In the genomic region with DNA sequence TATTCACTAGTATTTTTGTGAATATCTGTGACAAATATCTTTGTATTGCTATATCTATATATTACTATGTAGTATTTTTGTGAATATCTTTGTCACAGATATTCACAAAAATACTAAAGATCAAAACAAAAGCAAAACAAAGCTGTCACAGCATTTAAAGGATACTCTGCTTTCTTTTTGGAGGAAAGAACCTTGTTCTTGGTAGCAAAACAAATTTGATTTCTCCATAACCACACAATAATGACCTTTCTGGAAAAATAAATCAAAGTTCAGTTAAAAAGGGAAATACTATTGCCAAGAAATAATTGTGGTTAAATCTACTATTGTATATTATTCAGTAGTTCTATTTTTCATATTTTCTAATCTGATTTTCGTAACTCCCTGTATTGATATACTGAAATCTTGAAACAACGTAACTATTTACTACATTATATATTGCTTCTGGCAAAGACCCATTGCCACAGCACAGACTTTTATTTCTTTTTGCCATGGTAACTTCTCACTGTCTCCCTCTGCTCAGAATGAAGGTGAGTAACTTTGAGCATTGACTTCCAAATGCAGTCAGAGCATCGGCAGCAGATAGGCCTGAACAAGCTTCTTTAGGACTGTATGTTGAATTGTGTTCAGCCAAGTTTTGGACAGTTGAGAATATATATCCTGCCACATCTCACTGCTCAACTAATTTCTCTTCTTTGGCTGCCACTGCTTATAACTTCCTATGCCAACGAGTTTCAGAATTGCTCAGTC, we compare ENCODE assay signal across 15 cellular contexts.
DNase-seq lines count a peak whose midpoint lies in the region; ATAC-seq and TF ChIP-seq lines count a peak whose summit lies in the region.
"Had no signal": no experiment of that assay in that cellular context is flagged by ENCODE, and none has a peak within 500 bp of the region (broad histone marks: within the 10 kb centered on the region; RNA-seq: fewer than 3 reads in every experiment).

No MANE protein-coding gene starts in this region.

- peak overlapping the region; percentile 78 for H2AFZ ChIP-seq in GM23338

- H3K4me1 Mint-ChIP-seq in GM23338 = no peaks in the 10 kb centered on the region
- H3K4me1 Mint-ChIP-seq: B cell, H9 had no signal

- no peaks in the 10 kb centered on the region for H4K20me1 ChIP-seq in GM23338 (replicated peaks; ENCODE audit: insufficient read depth)

- H3K4me2 ChIP-seq in GM23338 = no peak overlapping the region

- DNase-seq in GM23338 (ENCODE audit: low spot score) (no peak), left lobe of liver (ENCODE audit: low spot score) (no peak), sciatic nerve (ENCODE audit: low spot score) (no peak), NCI-H2227 (lab: John Stamatoyannopoulos, UW; ENCODE audit: unreplicated experiment) (no peak), NCI-H345 treated with DMSO at 0.1 percent for 48 hours (lab: John Stamatoyannopoulos, UW; ENCODE audit: unreplicated experiment) (no peak)
- DNase-seq: C1 segment of cervical spinal cord; Calu3; CD4-positive, alpha-beta T cell; DMS 273 treated with DMSO at 0.1 percent for 48 hours; DMS79; GOT3; H9 had no signal

- peaks cover 5% of the 10 kb centered on the region; the same call in 2 of the 3 replicates for H3K36me3 Mint-ChIP-seq in GM23338 (ENCODE audit: low read depth)

- no peaks in the 10 kb centered on the region for H3K4me1 ChIP-seq in GM23338 (ENCODE audit: insufficient read depth)

- TF ChIP-seq CTCF in GM23338 (conservative IDR thresholded peaks at IDR 0.05; ENCODE audit: low read depth in 2 of 2) = no peak

- no peak overlapping the region for H3K27ac ChIP-seq in GM23338 (ENCODE audit: low read depth)

- no peak overlapping the region for H3K4me3 Mint-ChIP-seq in GM23338
- H3K4me3 Mint-ChIP-seq: B cell; CD4-positive, alpha-beta T cell; H9 had no signal

- H3K27ac Mint-ChIP-seq in GM23338 = no peak overlapping the region
- H3K27ac Mint-ChIP-seq: B cell; CD4-positive, alpha-beta T cell; H9 had no signal

- intact Hi-C loops in sciatic nerve (cut with DNase I) = no loop called here

- peaks cover 4% of the 10 kb centered on the region for H3K9me3 Mint-ChIP-seq in GM23338

- H3K27me3 Mint-ChIP-seq in GM23338 (ENCODE audit: insufficient read depth, low read depth, poor library complexity) = no peaks in the 10 kb centered on the region
- H3K27me3 Mint-ChIP-seq: B cell; CD4-positive, alpha-beta T cell had no signal

- no peak overlapping the region for H3K4me3 ChIP-seq in GM23338

- no peaks in the 10 kb centered on the region for H3F3A ChIP-seq in GM23338 (replicated peaks; ENCODE audit: low read depth)

- ATAC-seq in GM23338 (no peak), SK-N-SH treated with all-trans-retinoic acid at 6 μM for 48 hours (peak; percentile 70), left lobe of liver (peak; percentile 57), sciatic nerve (peak; percentile 20), HG02973 (IDR thresholded peaks at IDR 0.05; ENCODE audit: unreplicated experiment) (no peak)

- no peaks in the 10 kb centered on the region for H3K9me2 ChIP-seq in GM23338 (ENCODE audit: insufficient read depth)

- H3K27me3 ChIP-seq in GM23338 (ENCODE audit: insufficient read depth) = no peaks in the 10 kb centered on the region

- H3K36me3 ChIP-seq in GM23338 (ENCODE audit: insufficient read depth) = no peaks in the 10 kb centered on the region

- no peaks in the 10 kb centered on the region for H3K79me2 ChIP-seq in GM23338 (replicated peaks; ENCODE audit: insufficient read depth)

TF ChIP-seq in GM23338, 12 proteins besides CTCF, POLR2A, EP300 and RAD21 (continues in another document):
- TF ChIP-seq POLR2AphosphoS5 (IDR thresholded peaks at IDR 0.05; ENCODE audit: low read depth) (no peak), JUNB (IDR thresholded peaks at IDR 0.05; ENCODE audit: unreplicated experiment) (no peak), NANOG (IDR thresholded peaks at IDR 0.05; ENCODE audit: borderline replicate concordance) (no peak), STAT1 (IDR thresholded peaks at IDR 0.05; ENCODE audit: unreplicated experiment) (no peak), ZNF331 (CRISPR knock-in tag; IDR thresholded peaks at IDR 0.05; ENCODE audit: low read depth) (no peak)
- TF ChIP-seq, protein P1, sequence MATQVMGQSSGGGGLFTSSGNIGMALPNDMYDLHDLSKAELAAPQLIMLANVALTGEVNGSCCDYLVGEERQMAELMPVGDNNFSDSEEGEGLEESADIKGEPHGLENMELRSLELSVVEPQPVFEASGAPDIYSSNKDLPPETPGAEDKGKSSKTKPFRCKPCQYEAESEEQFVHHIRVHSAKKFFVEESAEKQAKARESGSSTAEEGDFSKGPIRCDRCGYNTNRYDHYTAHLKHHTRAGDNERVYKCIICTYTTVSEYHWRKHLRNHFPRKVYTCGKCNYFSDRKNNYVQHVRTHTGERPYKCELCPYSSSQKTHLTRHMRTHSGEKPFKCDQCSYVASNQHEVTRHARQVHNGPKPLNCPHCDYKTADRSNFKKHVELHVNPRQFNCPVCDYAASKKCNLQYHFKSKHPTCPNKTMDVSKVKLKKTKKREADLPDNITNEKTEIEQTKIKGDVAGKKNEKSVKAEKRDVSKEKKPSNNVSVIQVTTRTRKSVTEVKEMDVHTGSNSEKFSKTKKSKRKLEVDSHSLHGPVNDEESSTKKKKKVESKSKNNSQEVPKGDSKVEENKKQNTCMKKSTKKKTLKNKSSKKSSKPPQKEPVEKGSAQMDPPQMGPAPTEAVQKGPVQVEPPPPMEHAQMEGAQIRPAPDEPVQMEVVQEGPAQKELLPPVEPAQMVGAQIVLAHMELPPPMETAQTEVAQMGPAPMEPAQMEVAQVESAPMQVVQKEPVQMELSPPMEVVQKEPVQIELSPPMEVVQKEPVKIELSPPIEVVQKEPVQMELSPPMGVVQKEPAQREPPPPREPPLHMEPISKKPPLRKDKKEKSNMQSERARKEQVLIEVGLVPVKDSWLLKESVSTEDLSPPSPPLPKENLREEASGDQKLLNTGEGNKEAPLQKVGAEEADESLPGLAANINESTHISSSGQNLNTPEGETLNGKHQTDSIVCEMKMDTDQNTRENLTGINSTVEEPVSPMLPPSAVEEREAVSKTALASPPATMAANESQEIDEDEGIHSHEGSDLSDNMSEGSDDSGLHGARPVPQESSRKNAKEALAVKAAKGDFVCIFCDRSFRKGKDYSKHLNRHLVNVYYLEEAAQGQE (IDR thresholded peaks at IDR 0.05; ENCODE audit: unreplicated experiment) = no peak
- TF ChIP-seq, protein P2, sequence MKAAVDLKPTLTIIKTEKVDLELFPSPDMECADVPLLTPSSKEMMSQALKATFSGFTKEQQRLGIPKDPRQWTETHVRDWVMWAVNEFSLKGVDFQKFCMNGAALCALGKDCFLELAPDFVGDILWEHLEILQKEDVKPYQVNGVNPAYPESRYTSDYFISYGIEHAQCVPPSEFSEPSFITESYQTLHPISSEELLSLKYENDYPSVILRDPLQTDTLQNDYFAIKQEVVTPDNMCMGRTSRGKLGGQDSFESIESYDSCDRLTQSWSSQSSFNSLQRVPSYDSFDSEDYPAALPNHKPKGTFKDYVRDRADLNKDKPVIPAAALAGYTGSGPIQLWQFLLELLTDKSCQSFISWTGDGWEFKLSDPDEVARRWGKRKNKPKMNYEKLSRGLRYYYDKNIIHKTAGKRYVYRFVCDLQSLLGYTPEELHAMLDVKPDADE (IDR thresholded peaks at IDR 0.05) = no peak

TF ChIP-seq in SK-N-SH treated with all-trans-retinoic acid at 6 μM for 48 hours, 23 proteins besides CTCF, POLR2A, EP300 and RAD21:
- TF ChIP-seq TCF4 (CRISPR knock-in tag; IDR thresholded peaks at IDR 0.05; ENCODE audit: borderline replicate concordance) = no peak

Comparison
In these comparisons a context has a peak if more than half of its experiments do, and no peak if none do; other contexts are left out.
1. ATAC-seq: peak in SK-N-SH treated with all-trans-retinoic acid at 6 μM for 48 hours (single experiment), left lobe of liver (single experiment) and sciatic nerve (single experiment); none in GM23338 (single experiment) and HG02973 (single experiment).